Comparison of ENCODE assay signal across 9 cellular contexts in genomic region chr2:145751634-145752033, GRCh38.
DNase-seq lines count a peak whose midpoint lies in the region; ATAC-seq and TF ChIP-seq lines count a peak whose summit lies in the region.
"Had no signal": no experiment of that assay in that cellular context is flagged by ENCODE, and none has a peak within 500 bp of the region (broad histone marks: within the 10 kb centered on the region; RNA-seq: fewer than 3 reads in every experiment).

No MANE protein-coding gene starts in this region.

- no peaks in the 10 kb centered on the region for H3K36me3 Mint-ChIP-seq in dendritic cell treated with granulocyte-macrophage colony-stimulating factor and Interleukin-4, amounts not matched to agents 40 ng/mL and 50 ng/mL, for 4 days (ENCODE audit: low read depth)
- H3K36me3 Mint-ChIP-seq: IgD-negative memory B cell had no signal

- H3K4me3 ChIP-seq in GM12865 (ENCODE audit: low read depth, low read length) (no peak overlapping the region), mucosa of descending colon (no peak overlapping the region)

- peak; percentile 69 for DNase-seq in GM12865 (ENCODE audit: low read depth)
- peak; percentile 96 to 98 for DNase-seq in Kasumi-1 (lab: John Stamatoyannopoulos, UW)
- peak in 1 of 3 donors; percentile 17 for DNase-seq in mucosa of descending colon
- no peak for DNase-seq in retina
- no peak for DNase-seq in NCI-H1092 (lab: John Stamatoyannopoulos, UW)
- DNase-seq in amniotic stem cell (lab: John Stamatoyannopoulos, UW): no peak

- ATAC-seq in GM21825 (IDR thresholded peaks at IDR 0.05; ENCODE audit: unreplicated experiment) (peak; percentile 89), mucosa of descending colon (peak; percentile 70)

- H3K4me3 Mint-ChIP-seq in dendritic cell treated with granulocyte-macrophage colony-stimulating factor and Interleukin-4, amounts not matched to agents 40 ng/mL and 50 ng/mL, for 4 days: peak overlapping the region; percentile 18

- H3K9me3 Mint-ChIP-seq in dendritic cell treated with granulocyte-macrophage colony-stimulating factor and Interleukin-4, amounts not matched to agents 40 ng/mL and 50 ng/mL, for 4 days: peaks cover 9% of the 10 kb centered on the region
- H3K9me3 Mint-ChIP-seq: IgD-negative memory B cell had no signal

- intact Hi-C loops in dendritic cell treated with granulocyte-macrophage colony-stimulating factor and Interleukin-4, amounts not matched to agents 40 ng/mL and 50 ng/mL, for 4 days (cut with micrococcal nuclease): loop anchor here (2.0 to 10.0 kb wide), 3 partner anchors 1144 to 1607 kb away; partner anchors contain the start of gene ZEB2
- intact Hi-C loops in mucosa of descending colon (cut with DNase I, micrococcal nuclease): loop anchor here in 1 of 2 donors (10.0 kb wide), 1 partner anchor 1227 kb away; the partner anchor contains the start of gene ZEB2

- H3K36me3 ChIP-seq in mucosa of descending colon (ENCODE audit: low read depth): no peaks in the 10 kb centered on the region

- peak overlapping the region; percentile 82 for H3K27ac Mint-ChIP-seq in dendritic cell treated with granulocyte-macrophage colony-stimulating factor and Interleukin-4, amounts not matched to agents 40 ng/mL and 50 ng/mL, for 4 days

- H3K4me1 ChIP-seq in mucosa of descending colon (ENCODE audit: low read depth): no peaks in the 10 kb centered on the region

- TF ChIP-seq CTCF in GM12865 (IDR thresholded peaks at IDR 0.05; ENCODE audit: insufficient read depth, low read depth, low read length, missing control alignments) (no peak), mucosa of descending colon (IDR thresholded peaks at IDR 0.05) (no peak)

- no peaks in the 10 kb centered on the region for H3K27me3 Mint-ChIP-seq in dendritic cell treated with granulocyte-macrophage colony-stimulating factor and Interleukin-4, amounts not matched to agents 40 ng/mL and 50 ng/mL, for 4 days
- H3K27me3 Mint-ChIP-seq: IgD-negative memory B cell had no signal

- peaks cover 50% of the 10 kb centered on the region for H3K4me1 Mint-ChIP-seq in dendritic cell treated with granulocyte-macrophage colony-stimulating factor and Interleukin-4, amounts not matched to agents 40 ng/mL and 50 ng/mL, for 4 days (ENCODE audit: low read depth)

- H3K9me3 ChIP-seq in mucosa of descending colon: no peaks in the 10 kb centered on the region

Comparison
In these comparisons a context has a peak if more than half of its experiments do, and no peak if none do; other contexts are left out.
1. DNase-seq: peak in GM12865 (single experiment) and Kasumi-1 (2 of 2); none in retina (single experiment), NCI-H1092 (single experiment) and amniotic stem cell (single experiment).